In the genomic region with DNA sequence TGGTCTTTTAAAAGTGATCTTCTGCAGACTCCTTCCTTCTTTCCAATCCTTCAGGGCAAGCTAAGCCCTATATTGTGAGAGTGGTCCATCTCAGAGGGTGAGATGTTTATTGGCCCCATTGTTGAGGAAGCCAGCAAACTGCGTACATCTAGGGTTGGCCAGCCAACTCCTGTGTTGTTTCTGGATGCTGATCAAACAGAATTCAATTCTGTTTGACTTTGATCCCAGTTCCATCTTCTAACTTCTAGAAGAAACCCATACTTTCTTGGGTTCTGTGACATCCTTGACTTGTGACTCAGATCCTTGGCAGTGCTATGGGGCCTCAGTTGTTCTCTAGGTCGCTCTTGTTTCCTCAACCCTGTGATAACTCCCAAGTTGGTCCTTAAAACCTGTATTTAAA, we compare ENCODE assay signal across 22 cellular contexts.
DNase-seq lines count a peak whose midpoint lies in the region; FAIRE-seq and TF ChIP-seq lines count a peak whose summit lies in the region.
"Had no signal": no experiment of that assay in that cellular context is flagged by ENCODE, and none has a peak within 500 bp of the region (broad histone marks: within the 10 kb centered on the region; RNA-seq: fewer than 3 reads in every experiment).

No MANE protein-coding gene starts in this region.

- H3K27ac ChIP-seq in rectal smooth muscle tissue (ENCODE audit: low read depth, low read length), result peak overlapping the region; percentile 30

- FAIRE-seq in frontal cortex (lab: Jason Lieb, UNC), result no peak
- FAIRE-seq: G401.6, GM12891, GM19239, HepG2 had no signal

- peak; percentile 8 for DNase-seq in MG63
- peak; percentile 26 for DNase-seq in astrocyte of the hippocampus (ENCODE audit: low read depth, low spot score)
- DNase-seq in fibroblast of pulmonary artery (ENCODE audit: low read depth), result peak; percentile 47
- no peak for DNase-seq in NCI-H2171 (lab: John Stamatoyannopoulos, UW)
- no peak for DNase-seq in frontal cortex (ENCODE audit: low spot score in 2 of 2)
- no peak for DNase-seq in activated CD4-positive, alpha-beta T cell treated with anti-CD3 and anti-CD28 coated beads for 48 hours
- DNase-seq in dermis blood vessel endothelial cell, result no peak
- DNase-seq: ACHN; BE2C; C1 segment of cervical spinal cord; CD4-positive, CD25-positive, alpha-beta regulatory T cell; CD8-positive, alpha-beta memory T cell; COR-L47; DMS 273 treated with DMSO at 0.1 percent for 48 hours; DMS53 had no signal

- H3K4me1 ChIP-seq in rectal smooth muscle tissue (ENCODE audit: control insufficient read depth, insufficient read depth, low read length), result peaks cover 6% of the 10 kb centered on the region
- H3K4me1 ChIP-seq: BE2C, HAP-1 had no signal

- no peaks in the 10 kb centered on the region for H3K9me3 ChIP-seq in MG63
- H3K9me3 ChIP-seq: BE2C, HAP-1 had no signal

- H3K27me3 ChIP-seq in MG63 (no peaks in the 10 kb centered on the region), rectal smooth muscle tissue (ENCODE audit: control insufficient read depth, insufficient read depth, low read length) (no peaks in the 10 kb centered on the region)
- H3K27me3 ChIP-seq: BE2C had no signal

- H3K9ac ChIP-seq in rectal smooth muscle tissue (ENCODE audit: low read length), result no peak overlapping the region
- H3K9ac ChIP-seq: GM23248 had no signal

- H3K36me3 ChIP-seq in MG63, result no peaks in the 10 kb centered on the region
- no peaks in the 10 kb centered on the region for H3K36me3 ChIP-seq in rectal smooth muscle tissue (ENCODE audit: control insufficient read depth, insufficient read depth, low read length)
- H3K36me3 ChIP-seq: BE2C, HAP-1 had no signal

- TF ChIP-seq CTCF in fibroblast of pulmonary artery (IDR thresholded peaks at IDR 0.05; ENCODE audit: low read length, missing control alignments), result no peak

- H3K4me3 ChIP-seq in MG63 (no peak overlapping the region), fibroblast of pulmonary artery (replicated peaks; ENCODE audit: low read depth, low read length) (no peak overlapping the region), rectal smooth muscle tissue (ENCODE audit: low read length) (no peak overlapping the region)
- H3K4me3 ChIP-seq: GM23248, HAP-1 had no signal

Comparison
In these comparisons a context has a peak if more than half of its experiments do, and no peak if none do; other contexts are left out.
1. DNase-seq: peak in MG63 (single experiment), astrocyte of the hippocampus (single experiment) and fibroblast of pulmonary artery (single experiment); none in NCI-H2171 (single experiment), frontal cortex (0 of 2), activated CD4-positive, alpha-beta T cell treated with anti-CD3 and anti-CD28 coated beads for 48 hours (single experiment) and dermis blood vessel endothelial cell (single experiment).